15 cellular contexts compared by ENCODE assay signal in the genomic region with DNA sequence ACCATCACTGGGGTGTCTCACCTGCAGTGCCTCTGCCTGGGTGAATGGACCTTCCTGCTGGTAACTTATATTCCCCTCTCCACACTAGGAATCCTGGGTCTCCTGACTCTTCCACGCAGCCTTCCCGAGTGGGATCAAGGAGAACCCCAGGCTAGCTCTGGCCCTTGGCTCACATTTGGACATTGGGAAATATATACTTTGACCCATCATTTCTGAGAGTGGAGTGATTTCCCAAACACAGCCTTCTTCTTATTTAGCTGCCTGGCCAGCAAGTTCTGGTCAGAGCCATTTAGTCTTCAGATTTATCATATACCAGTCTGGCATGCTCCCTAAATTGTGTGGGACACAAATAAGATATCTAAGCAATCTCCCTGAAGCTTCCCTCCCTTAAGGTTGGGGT.
DNase-seq lines count a peak whose midpoint lies in the region; ATAC-seq lines count a peak whose summit lies in the region.
"Had no signal": no experiment of that assay in that cellular context is flagged by ENCODE, and none has a peak within 500 bp of the region (broad histone marks: within the 10 kb centered on the region; RNA-seq: fewer than 3 reads in every experiment).

No MANE protein-coding gene starts in this region.

- H3K27ac ChIP-seq in BLaER1 (no peak overlapping the region), mesenchymal stem cell (ENCODE audit: low read length, poor library complexity, severe bottlenecking) (no peak overlapping the region)
- no peak overlapping the region for H3K27ac ChIP-seq in CD4-positive, alpha-beta memory T cell (ENCODE audit: low read depth, low read length)
- H3K27ac ChIP-seq: ovary had no signal

- H2BK120ac ChIP-seq in mesenchymal stem cell (ENCODE audit: low read depth, low read length), result no peak overlapping the region

- H4K8ac ChIP-seq in mesenchymal stem cell (ENCODE audit: low read length), result no peak overlapping the region

- H3K4me1 Mint-ChIP-seq in CD4-positive, alpha-beta memory T cell, result peaks cover 55 to 79% (median 65%) of the 10 kb centered on the region in 4 donors
- peaks cover 56% of the 10 kb centered on the region for H3K4me1 Mint-ChIP-seq in activated naive CD8-positive, alpha-beta T cell treated with anti-CD3 and anti-CD28 coated beads for 36 hours
- H3K4me1 Mint-ChIP-seq in naive thymus-derived CD8-positive, alpha-beta T cell, result peaks cover 35 to 77% (median 67%) of the 10 kb centered on the region in 4 donors

- H3K36me3 Mint-ChIP-seq in CD4-positive, alpha-beta memory T cell, result peaks cover 94 to 95% of the 10 kb centered on the region in 2 donors
- H3K36me3 Mint-ChIP-seq in activated naive CD8-positive, alpha-beta T cell treated with anti-CD3 and anti-CD28 coated beads for 36 hours, result peaks cover 80% of the 10 kb centered on the region
- H3K36me3 Mint-ChIP-seq in naive thymus-derived CD8-positive, alpha-beta T cell, result peaks cover 48 to 95% (median 74%) of the 10 kb centered on the region in 3 donors

- H2AFZ ChIP-seq in mesenchymal stem cell (ENCODE audit: low read depth, low read length), result no peak overlapping the region

- no peak overlapping the region for H3K23ac ChIP-seq in mesenchymal stem cell (ENCODE audit: low read length in 2 of 2)

- H3K27ac Mint-ChIP-seq in CD4-positive, alpha-beta memory T cell, result peak overlapping the region in 6 of 7 donors; percentile 44 to 87 (median 76)
- H3K27ac Mint-ChIP-seq in activated naive CD8-positive, alpha-beta T cell treated with anti-CD3 and anti-CD28 coated beads for 36 hours, result peak overlapping the region; percentile 71
- peak overlapping the region in 9 of 10 donors; percentile 29 to 88 (median 75) for H3K27ac Mint-ChIP-seq in naive thymus-derived CD8-positive, alpha-beta T cell

- H3K27me3 ChIP-seq in BLaER1, result no peaks in the 10 kb centered on the region
- H3K27me3 ChIP-seq in CD4-positive, alpha-beta memory T cell (ENCODE audit: insufficient read depth, low read length), result no peaks in the 10 kb centered on the region
- no peaks in the 10 kb centered on the region for H3K27me3 ChIP-seq in mesenchymal stem cell (ENCODE audit: control insufficient read depth in 1 of 2, insufficient read depth in 1 of 2, low read length in 2 of 2)
- H3K27me3 ChIP-seq: BE2C, ovary, tibial artery had no signal

- H2AK5ac ChIP-seq in mesenchymal stem cell (ENCODE audit: low read length, severe bottlenecking), result no peak overlapping the region

- no peak overlapping the region for H2BK12ac ChIP-seq in mesenchymal stem cell (ENCODE audit: low read length in 2 of 2)

- H3K4me2 ChIP-seq in BLaER1 (0 out of 2 replicates have a peak overlapping the region, but pooled peaks have one; percentile 14), mesenchymal stem cell (ENCODE audit: low read length, poor library complexity, severe bottlenecking) (no peak overlapping the region)

- H3K4me3 Mint-ChIP-seq in CD4-positive, alpha-beta memory T cell, result peak overlapping the region in 3 of 8 donors; percentile 8 to 39 (median 28)
- no peak overlapping the region for H3K4me3 Mint-ChIP-seq in activated naive CD8-positive, alpha-beta T cell treated with anti-CD3 and anti-CD28 coated beads for 36 hours
- H3K4me3 Mint-ChIP-seq in naive thymus-derived CD8-positive, alpha-beta T cell, result peak overlapping the region in 7 of 10 donors; percentile 3 to 60 (median 22)

- H3K9me3 ChIP-seq in BLaER1 (no peaks in the 10 kb centered on the region), mesenchymal stem cell (ENCODE audit: control insufficient read depth, low read length) (no peaks in the 10 kb centered on the region)
- no peaks in the 10 kb centered on the region for H3K9me3 ChIP-seq in CD4-positive, alpha-beta memory T cell (ENCODE audit: control insufficient read depth in 1 of 2, low read length in 2 of 2)
- H3K9me3 ChIP-seq: ovary, tibial artery had no signal

- H3K18ac ChIP-seq in mesenchymal stem cell (ENCODE audit: low read depth in 1 of 2, low read length in 2 of 2), result no peak overlapping the region

- DNase-seq in CD4-positive, alpha-beta memory T cell, result no peak
- DNase-seq in activated naive CD8-positive, alpha-beta T cell treated with anti-CD3 and anti-CD28 coated beads for 36 hours, result no peak
- DNase-seq in naive thymus-derived CD8-positive, alpha-beta T cell, result no peak
- no peak for DNase-seq in NCI-H2227 treated with DMSO at 0.1 percent for 48 hours (lab: John Stamatoyannopoulos, UW)
- no peak for DNase-seq in mesenchymal stem cell
- DNase-seq: activated gamma-delta T cell treated with Interleukin-2 at 50 U/mL for 16 hours; BE2C; effector CD8-positive, alpha-beta T cell; NCI-H2107; NCI-H748 treated with DMSO at 0.1 percent for 48 hours; stimulated activated CD4-positive, alpha-beta T cell treated with anti-CD3 and anti-CD28 coated beads, Interleukin-4, amount 100 ng/mL, for 1 hour had no signal

- no peak overlapping the region for H4K91ac ChIP-seq in mesenchymal stem cell (ENCODE audit: low read length)

- H3K9ac ChIP-seq in BLaER1, result no peak overlapping the region
- H3K9ac ChIP-seq in mesenchymal stem cell (ENCODE audit: low read length), result no peak overlapping the region

- no peak overlapping the region for H2BK5ac ChIP-seq in mesenchymal stem cell (ENCODE audit: low read depth, low read length, poor library complexity, severe bottlenecking)

- H3K4me1 ChIP-seq in BLaER1 (peaks cover 14% of the 10 kb centered on the region), mesenchymal stem cell (ENCODE audit: control insufficient read depth, insufficient read depth, low read depth, low read length) (peaks cover 1% of the 10 kb centered on the region)
- H3K4me1 ChIP-seq in CD4-positive, alpha-beta memory T cell (ENCODE audit: insufficient read depth, low read length), result peaks cover 49% of the 10 kb centered on the region
- H3K4me1 ChIP-seq: BE2C had no signal

- H3K36me3 ChIP-seq in BLaER1 (no peaks in the 10 kb centered on the region), mesenchymal stem cell (ENCODE audit: control insufficient read depth in 1 of 2, insufficient read depth in 2 of 2, low read depth in 1 of 2, low read length in 2 of 2) (no peaks in the 10 kb centered on the region)
- H3K36me3 ChIP-seq in CD4-positive, alpha-beta memory T cell (ENCODE audit: insufficient read depth, low read length), result peaks cover 31% of the 10 kb centered on the region
- H3K36me3 ChIP-seq: BE2C, ovary, tibial artery had no signal

- CTCF ChIA-PET in CD4-positive, alpha-beta memory T cell (lab: Charles Lee; ENCODE audit: partially characterized antibody), result interaction anchor here (0.8 to 1.0 kb wide), 2 partner anchors 95 to 117 kb away, joined by 3 to 4 read pairs; no protein-coding TSS in a partner anchor

- H3K79me1 ChIP-seq in mesenchymal stem cell (replicated peaks; ENCODE audit: low read length, poor library complexity, severe bottlenecking), result no peaks in the 10 kb centered on the region

- POLR2A ChIA-PET in CD4-positive, alpha-beta memory T cell (lab: Charles Lee; ENCODE audit: partially characterized antibody), result interaction anchor here (1.2 kb wide), 1 partner anchor 10 kb away, joined by 4 read pairs; no protein-coding TSS in a partner anchor
- POLR2A ChIA-PET in naive thymus-derived CD8-positive, alpha-beta T cell (lab: Charles Lee), result interaction anchor here (1.0 to 1.1 kb wide), 2 partner anchors 16 to 22 kb away, joined by 3 to 4 read pairs; no protein-coding TSS in a partner anchor

- no peak overlapping the region for H2BK15ac ChIP-seq in mesenchymal stem cell (ENCODE audit: low read depth, poor library complexity, severe bottlenecking)

- H3K9me3 Mint-ChIP-seq in CD4-positive, alpha-beta memory T cell, result peaks cover 0 to 10% (median 4%) of the 10 kb centered on the region in 8 donors
- H3K9me3 Mint-ChIP-seq in activated naive CD8-positive, alpha-beta T cell treated with anti-CD3 and anti-CD28 coated beads for 36 hours, result peaks cover 16% of the 10 kb centered on the region
- peaks cover 0 to 10% (median 3%) of the 10 kb centered on the region in 9 donors for H3K9me3 Mint-ChIP-seq in naive thymus-derived CD8-positive, alpha-beta T cell

- H3K4me3 ChIP-seq in BLaER1, result no peak overlapping the region
- H3K4me3 ChIP-seq in CD4-positive, alpha-beta memory T cell (ENCODE audit: low read length in 2 of 2), result no peak overlapping the region
- H3K4me3 ChIP-seq in mesenchymal stem cell (ENCODE audit: insufficient read depth in 1 of 2, low read depth in 1 of 2, low read length in 2 of 2), result no peak overlapping the region
- H3K4me3 ChIP-seq: ovary, tibial artery had no signal

- intact Hi-C loops in CD4-positive, alpha-beta memory T cell (cut with micrococcal nuclease), result no loop called here

- 83% methylated on average over 2 of the region's 2 CpGs for WGBS in mesenchymal stem cell

- H3K4ac ChIP-seq in mesenchymal stem cell (ENCODE audit: low read depth in 1 of 2, low read length in 2 of 2), result no peak overlapping the region

- H3K27me3 Mint-ChIP-seq in CD4-positive, alpha-beta memory T cell, result no peaks in the 10 kb centered on the region
- H3K27me3 Mint-ChIP-seq in activated naive CD8-positive, alpha-beta T cell treated with anti-CD3 and anti-CD28 coated beads for 36 hours, result no peaks in the 10 kb centered on the region
- no peaks in the 10 kb centered on the region for H3K27me3 Mint-ChIP-seq in naive thymus-derived CD8-positive, alpha-beta T cell

- H4K20me1 ChIP-seq in BLaER1, result no peaks in the 10 kb centered on the region

- no peak overlapping the region for H3K14ac ChIP-seq in mesenchymal stem cell (ENCODE audit: low read length in 2 of 2)

- no peak for ATAC-seq in naive thymus-derived CD8-positive, alpha-beta T cell
- no peak for ATAC-seq in GM18868 (IDR thresholded peaks at IDR 0.05; ENCODE audit: unreplicated experiment)
